In genomic region chr3:72350761-72351505, GRCh38 we compare ENCODE assay signal across 29 cellular contexts.
DNase-seq lines count a peak whose midpoint lies in the region; ATAC-seq, FAIRE-seq and TF ChIP-seq lines count a peak whose summit lies in the region.
"Had no signal": no experiment of that assay in that cellular context is flagged by ENCODE, and none has a peak within 500 bp of the region (broad histone marks: within the 10 kb centered on the region; RNA-seq: fewer than 3 reads in every experiment).

No MANE protein-coding gene starts in this region.

- no peak overlapping the region for H3K27ac Mint-ChIP-seq in activated T-cell treated with anti-CD3 and anti-CD28 coated beads, Interleukin-2, amount 50 U/mL, for 24 hours
- H3K27ac Mint-ChIP-seq: CD14-positive monocyte; CD4-positive, CD25-positive, alpha-beta regulatory T cell; CD8-positive, alpha-beta memory T cell had no signal

- H2AFZ ChIP-seq in K562 (ENCODE audit: low read depth, low read length) = peak overlapping the region; percentile 32; the same call in 1 of the 2 replicates

- BruUV-seq in K562 (replicated peaks; lab: Mats Ljungman, UMichigan) = no TSS peak

- peaks cover 0 to 6% of the 10 kb centered on the region in 2 experiments; a peak in 4 of 5 replicates for H3K4me1 ChIP-seq in K562 (replicated peaks in 1 of 2; ENCODE audit: control insufficient read depth in 2 of 2, insufficient read depth in 2 of 2, low read length in 2 of 2)

- TF ChIP-seq RAD21 in K562 (CRISPR knock-in tag; conservative IDR thresholded peaks at IDR 0.05 in 1 of 2, IDR thresholded peaks at IDR 0.05 in 1 of 2) = no peak

- H3K27me3 ChIP-seq in K562 (ENCODE audit: control insufficient read depth in 2 of 2, insufficient read depth in 2 of 2, low read length in 2 of 2) = no peaks in the 10 kb centered on the region
- H3K27me3 ChIP-seq: BE2C, BLaER1 had no signal

- H3K27ac ChIP-seq in K562 (ENCODE audit: extremely low read depth, low read depth, low read length) = no peak overlapping the region
- H3K27ac ChIP-seq: BLaER1 had no signal

- no peaks in the 10 kb centered on the region for H3K79me2 ChIP-seq in K562 (ENCODE audit: control insufficient read depth, insufficient read depth, low read length)

- H3K4me3 ChIP-seq in K562 = no peak overlapping the region
- H3K4me3 ChIP-seq: BLaER1, GM12878 had no signal

- TF ChIP-seq POLR2A in K562 (conservative IDR thresholded peaks at IDR 0.05) = no peak

- no peak overlapping the region for H3K4me3 Mint-ChIP-seq in activated T-cell treated with anti-CD3 and anti-CD28 coated beads, Interleukin-2, amount 50 U/mL, for 24 hours
- no peak overlapping the region for H3K4me3 Mint-ChIP-seq in activated T-cell treated with anti-CD3 and anti-CD28 coated beads, Interleukin-2, amount 50 U/mL, for 4 hours
- H3K4me3 Mint-ChIP-seq: CD14-positive monocyte; CD4-positive, alpha-beta memory T cell; CD4-positive, CD25-positive, alpha-beta regulatory T cell; CD8-positive, alpha-beta memory T cell had no signal

- CTCF ChIA-PET in K562 (lab: Yijun Ruan, JAX; ENCODE audit: low intra/inter-chr PET ratio) = no interaction called here

- no peak for TF ChIP-seq EP300 in K562 (IDR thresholded peaks at IDR 0.05; ENCODE audit: low read length)

- no peaks in the 10 kb centered on the region for H3K36me3 Mint-ChIP-seq in activated T-cell treated with anti-CD3 and anti-CD28 coated beads, Interleukin-2, amount 50 U/mL, for 24 hours (ENCODE audit: low read depth)
- H3K36me3 Mint-ChIP-seq in activated T-cell treated with anti-CD3 and anti-CD28 coated beads, Interleukin-2, amount 50 U/mL, for 4 hours (ENCODE audit: insufficient read depth) = no peaks in the 10 kb centered on the region
- H3K36me3 Mint-ChIP-seq: CD14-positive monocyte; CD4-positive, alpha-beta memory T cell; CD4-positive, CD25-positive, alpha-beta regulatory T cell; CD8-positive, alpha-beta memory T cell had no signal

- H3K9ac ChIP-seq in K562 (ENCODE audit: insufficient read depth in 1 of 2, low read depth in 2 of 2, low read length in 2 of 2) = no peak overlapping the region
- H3K9ac ChIP-seq: BLaER1 had no signal

- no peaks in the 10 kb centered on the region for H3K27me3 Mint-ChIP-seq in activated T-cell treated with anti-CD3 and anti-CD28 coated beads, Interleukin-2, amount 50 U/mL, for 24 hours
- no peaks in the 10 kb centered on the region for H3K27me3 Mint-ChIP-seq in activated T-cell treated with anti-CD3 and anti-CD28 coated beads, Interleukin-2, amount 50 U/mL, for 4 hours (ENCODE audit: low read depth)
- H3K27me3 Mint-ChIP-seq: CD4-positive, alpha-beta memory T cell; CD4-positive, CD25-positive, alpha-beta regulatory T cell had no signal

- H4K20me1 ChIP-seq in K562 (replicated peaks; ENCODE audit: control insufficient read depth, insufficient read depth, low read length) = no peaks in the 10 kb centered on the region
- H4K20me1 ChIP-seq: BLaER1 had no signal

- DNase-seq in activated T-cell treated with anti-CD3 and anti-CD28 coated beads, Interleukin-2, amount 50 U/mL, for 24 hours = peak; percentile 25
- DNase-seq in activated T-cell treated with anti-CD3 and anti-CD28 coated beads, Interleukin-2, amount 50 U/mL, for 4 hours = no peak
- DNase-seq in K562 (ENCODE audit: extremely low read depth in 1 of 4, low spot score in 3 of 4) (no peak), mesenteric fat pad (ENCODE audit: low spot score) (peak; percentile 75)
- DNase-seq in activated CD4-positive, CD25-positive, alpha-beta regulatory T cell (lab: John Stamatoyannopoulos, UW) = no peak
- no peak for DNase-seq in central memory CD4-positive, alpha-beta T cell
- DNase-seq: 8988T; ACHN; BE2C; C1 segment of cervical spinal cord; CD4-positive, alpha-beta memory T cell; CD4-positive, CD25-positive, alpha-beta regulatory T cell; CD8-positive, alpha-beta memory T cell; COR-L47; DMS 273 treated with DMSO at 0.1 percent for 48 hours; DMS153; DMS53; DMS79; DND-41; EL; GDM1 had no signal

- POLR2A ChIA-PET in K562 (lab: Yijun Ruan, JAX) = interaction anchor here (0.6 to 1.0 kb wide), 2 partner anchors 10 to 100 kb away, joined by 3 read pairs; no protein-coding TSS in a partner anchor

- no peak overlapping the region for H3K4me2 ChIP-seq in K562 (ENCODE audit: insufficient read depth, low read length)
- H3K4me2 ChIP-seq: BLaER1 had no signal

- TF ChIP-seq CTCF in K562 (IDR thresholded peaks at IDR 0.05 in 2 of 3, conservative IDR thresholded peaks at IDR 0.05 in 1 of 3; ENCODE audit: insufficient read depth in 2 of 3, low read depth in 1 of 3, low read length in 3 of 3) = no peak

- WGBS in K562 (ENCODE audit: insufficient coverage, low coverage, missing lambda C conversion rate) = 49% methylated on average over 12 of the region's 15 CpGs

- no peaks in the 10 kb centered on the region for H3K9me1 ChIP-seq in K562 (ENCODE audit: control insufficient read depth, insufficient read depth, low read length)

- intact Hi-C loops in K562 (cut with micrococcal nuclease) = no loop called here

- in situ Hi-C loops in K562 (cut with MboI) = no loop called here

- ATAC-seq in activated T-cell treated with anti-CD3 and anti-CD28 coated beads, Interleukin-2, amount 50 U/mL, for 4 hours = no peak
- ATAC-seq in K562 = no peak
- no peak for ATAC-seq in GM18867 (IDR thresholded peaks at IDR 0.05; ENCODE audit: unreplicated experiment)
- ATAC-seq: GM12878 had no signal

- H3K4me1 Mint-ChIP-seq in activated T-cell treated with anti-CD3 and anti-CD28 coated beads, Interleukin-2, amount 50 U/mL, for 24 hours (ENCODE audit: low read depth) = peaks cover 25% of the 10 kb centered on the region
- peaks cover 31% of the 10 kb centered on the region for H3K4me1 Mint-ChIP-seq in activated T-cell treated with anti-CD3 and anti-CD28 coated beads, Interleukin-2, amount 50 U/mL, for 4 hours (ENCODE audit: low read depth)

- no peaks in the 10 kb centered on the region for H3K9me3 ChIP-seq in K562 (replicated peaks; ENCODE audit: control insufficient read depth, insufficient read depth, low read depth, low read length)
- H3K9me3 ChIP-seq: BE2C, BLaER1 had no signal

- H3K9me3 Mint-ChIP-seq in activated T-cell treated with anti-CD3 and anti-CD28 coated beads, Interleukin-2, amount 50 U/mL, for 24 hours = no peaks in the 10 kb centered on the region
- H3K9me3 Mint-ChIP-seq in activated T-cell treated with anti-CD3 and anti-CD28 coated beads, Interleukin-2, amount 50 U/mL, for 4 hours = no peaks in the 10 kb centered on the region
- H3K9me3 Mint-ChIP-seq: CD8-positive, alpha-beta memory T cell had no signal

- no peak for FAIRE-seq in K562 (lab: Jason Lieb, UNC)
- FAIRE-seq: A204.1, GM12878, GM12892, GM18507, GM19239 had no signal

- no peaks in the 10 kb centered on the region for H3K36me3 ChIP-seq in K562 (ENCODE audit: control insufficient read depth, insufficient read depth, low read length)
- H3K36me3 ChIP-seq: BE2C, BLaER1 had no signal

TF ChIP-seq in K562, 482 proteins besides CTCF, POLR2A, EP300 and RAD21 (continues in another document):
- TF ChIP-seq CBFA2T2 (conservative IDR thresholded peaks at IDR 0.05) (no peak), NONO (IDR thresholded peaks at IDR 0.05; ENCODE audit: low read depth in 2 of 2, low read length in 1 of 2) (no peak), PBX2 (CRISPR knock-in tag; IDR thresholded peaks at IDR 0.05; ENCODE audit: low read depth) (no peak), PBX2 (tag; conservative IDR thresholded peaks at IDR 0.05; ENCODE audit: low read depth) (no peak), SOX6 (IDR thresholded peaks at IDR 0.05) (no peak), RAD51 (IDR thresholded peaks at IDR 0.05; ENCODE audit: borderline replicate concordance, low read depth) (no peak), BRCA1 (IDR thresholded peaks at IDR 0.05) (no peak), BRCA1 (CRISPR knock-in tag; IDR thresholded peaks at IDR 0.05) (no peak), SRSF3 (IDR thresholded peaks at IDR 0.05; ENCODE audit: insufficient read depth, low read length) (no peak), MTA2 (IDR thresholded peaks at IDR 0.05; ENCODE audit: low read depth) (no peak), ZNF586 (CRISPR knock-in tag; conservative IDR thresholded peaks at IDR 0.05) (no peak)
- TF ChIP-seq, protein P1, sequence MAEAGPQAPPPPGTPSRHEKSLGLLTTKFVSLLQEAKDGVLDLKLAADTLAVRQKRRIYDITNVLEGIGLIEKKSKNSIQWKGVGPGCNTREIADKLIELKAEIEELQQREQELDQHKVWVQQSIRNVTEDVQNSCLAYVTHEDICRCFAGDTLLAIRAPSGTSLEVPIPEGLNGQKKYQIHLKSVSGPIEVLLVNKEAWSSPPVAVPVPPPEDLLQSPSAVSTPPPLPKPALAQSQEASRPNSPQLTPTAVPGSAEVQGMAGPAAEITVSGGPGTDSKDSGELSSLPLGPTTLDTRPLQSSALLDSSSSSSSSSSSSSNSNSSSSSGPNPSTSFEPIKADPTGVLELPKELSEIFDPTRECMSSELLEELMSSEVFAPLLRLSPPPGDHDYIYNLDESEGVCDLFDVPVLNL (CRISPR knock-in tag; IDR thresholded peaks at IDR 0.05; ENCODE audit: low read depth) = no peak

Comparison
In these comparisons a context has a peak if more than half of its experiments do, and no peak if none do; other contexts are left out.
1. DNase-seq: peak in activated T-cell treated with anti-CD3 and anti-CD28 coated beads, Interleukin-2, amount 50 U/mL, for 24 hours (single experiment) and mesenteric fat pad (single experiment); none in activated T-cell treated with anti-CD3 and anti-CD28 coated beads, Interleukin-2, amount 50 U/mL, for 4 hours (single experiment), K562 (0 of 4), activated CD4-positive, CD25-positive, alpha-beta regulatory T cell (0 of 4) and central memory CD4-positive, alpha-beta T cell (single experiment).